16 cellular contexts compared by ENCODE assay signal in genomic region chr7:105122619-105123018, GRCh38.
"Had no signal": no experiment of that assay in that cellular context is flagged by ENCODE, and none has a peak within 500 bp of the region (broad histone marks: within the 10 kb centered on the region; RNA-seq: fewer than 3 reads in every experiment).

No MANE protein-coding gene starts in this region.

- H3K9me3 Mint-ChIP-seq: activated naive CD8-positive, alpha-beta T cell treated with anti-CD3 and anti-CD28 coated beads, Interleukin-2, amount 10 ng/mL, durations not matched to agents 7 days and 5 days; activated T-cell treated with anti-CD3 and anti-CD28 coated beads, Interleukin-2, amount 50 U/mL, for 4 hours had no signal

- H3K27me3 ChIP-seq: ascending aorta, foreskin keratinocyte, heart left ventricle, thyroid gland had no signal

- H3K27ac Mint-ChIP-seq: activated naive CD8-positive, alpha-beta T cell treated with anti-CD3 and anti-CD28 coated beads, Interleukin-2, amount 10 ng/mL, durations not matched to agents 7 days and 5 days had no signal

- H3K9me3 ChIP-seq: ascending aorta, heart left ventricle, thyroid gland had no signal

- DNase-seq: activated CD4-positive, alpha-beta T cell treated with anti-CD3 and anti-CD28 coated beads for 1 hour; activated CD8-positive, alpha-beta memory T cell treated with anti-CD3 and anti-CD28 coated beads for 24 hours; activated gamma-delta T cell treated with Interleukin-2 at 50 U/mL for 16 hours; activated naive CD8-positive, alpha-beta T cell treated with anti-CD3 and anti-CD28 coated beads, Interleukin-2, amount 10 ng/mL, durations not matched to agents 7 days and 5 days; activated T-cell treated with anti-CD3 and anti-CD28 coated beads, Interleukin-2, amount 50 U/mL, for 4 hours; foreskin keratinocyte; heart left ventricle; mammary epithelial cell; retina; stimulated activated CD4-positive, alpha-beta T cell treated with anti-CD3 and anti-CD28 coated beads, Interleukin-15, amount 100 ng/mL, for 24 hours; stimulated activated CD4-positive, alpha-beta T cell treated with anti-CD3 and anti-CD28 coated beads, Interleukin-4, amount 100 ng/mL, for 4 hours; T-helper 2 cell; thyroid gland had no signal

- H3K4me3 Mint-ChIP-seq: activated naive CD8-positive, alpha-beta T cell treated with anti-CD3 and anti-CD28 coated beads, Interleukin-2, amount 10 ng/mL, durations not matched to agents 7 days and 5 days; activated T-cell treated with anti-CD3 and anti-CD28 coated beads, Interleukin-2, amount 50 U/mL, for 4 hours had no signal

- H3K27ac ChIP-seq: ascending aorta, foreskin keratinocyte, heart left ventricle, parathyroid adenoma, thyroid gland had no signal

- H3K4me3 ChIP-seq: ascending aorta, heart left ventricle, thyroid gland had no signal

- H3K4me1 ChIP-seq: ascending aorta, foreskin keratinocyte, thyroid gland had no signal

- ATAC-seq: activated T-cell treated with anti-CD3 and anti-CD28 coated beads, Interleukin-2, amount 50 U/mL, for 4 hours; foreskin keratinocyte; heart left ventricle; left lobe of liver had no signal

- H3K27me3 Mint-ChIP-seq: activated naive CD8-positive, alpha-beta T cell treated with anti-CD3 and anti-CD28 coated beads, Interleukin-2, amount 10 ng/mL, durations not matched to agents 7 days and 5 days had no signal
